In genomic region chr14:20866963-20867362, GRCh38 we compare ENCODE assay signal across 1 cellular context.
TF ChIP-seq lines count a peak whose summit lies in the region.

No MANE protein-coding gene starts in this region.

TF ChIP-seq in SK-N-SH, 30 proteins besides CTCF, POLR2A, EP300 and RAD21 (continued from another document):
- TF ChIP-seq ZBTB33 (IDR thresholded peaks at IDR 0.05; ENCODE audit: borderline replicate concordance, low read depth) (no peak), NFIC (IDR thresholded peaks at IDR 0.05; ENCODE audit: borderline replicate concordance) (no peak), TCF12 (IDR thresholded peaks at IDR 0.05) (no peak), TAF1 (IDR thresholded peaks at IDR 0.05; ENCODE audit: borderline replicate concordance, low read depth, low read length) (no peak), IRF3 (IDR thresholded peaks at IDR 0.05; ENCODE audit: low read depth, low read length) (no peak), MAX (IDR thresholded peaks at IDR 0.05; ENCODE audit: low read depth) (no peak), ELF1 (IDR thresholded peaks at IDR 0.05) (no peak), SMC3 (IDR thresholded peaks at IDR 0.05; ENCODE audit: low read depth, low read length) (no peak), YY1 (IDR thresholded peaks at IDR 0.05; ENCODE audit: low read depth) (no peak), POLR2AphosphoS5 (IDR thresholded peaks at IDR 0.05; ENCODE audit: low read depth, low read length) (no peak), GABPA (IDR thresholded peaks at IDR 0.05; ENCODE audit: low read depth) (no peak), FOXM1 (IDR thresholded peaks at IDR 0.05; ENCODE audit: low read depth) (no peak), RFX5 (IDR thresholded peaks at IDR 0.05; ENCODE audit: low read length) (no peak), PBX3 (IDR thresholded peaks at IDR 0.05) (no peak), USF1 (IDR thresholded peaks at IDR 0.05; ENCODE audit: borderline replicate concordance, low read depth) (no peak)
TF ChIP-seq in SK-N-SH: peak in this region for 0.
